14 cellular contexts compared by ENCODE assay signal in genomic region chr5:3601929-3602712, GRCh38. TPM values are rescaled to one million over a fixed set of nuclear protein-coding genes. Genes with fewer than 3 reads are reported as not detected.
A peak's percentile ranks its signal among the peaks of the same experiment; 100 is the strongest.
DNase-seq lines count a peak whose midpoint lies in the region; ATAC-seq and TF ChIP-seq lines count a peak whose summit lies in the region.
"Had no signal": no experiment of that assay in that cellular context is flagged by ENCODE, and none has a peak within 500 bp of the region (broad histone marks: within the 10 kb centered on the region; RNA-seq: fewer than 3 reads in every experiment).

No MANE protein-coding gene starts in this region.

- WGBS in neuronal stem cell (ENCODE audit: extremely low coverage in 2 of 2, insufficient read length in 2 of 2, insufficient replicate concordance in 1 of 2), 2 donors = no CpG with 5 or more reads among the region's 69 CpGs

- DNase-seq in GM13977 (ENCODE audit: low spot score) (peak; percentile 18), left cardiac atrium (no peak), neuronal stem cell (ENCODE audit: low spot score) (no peak), ACHN (no peak), NCI-H1048 (lab: John Stamatoyannopoulos, UW) (no peak)
- no peak for DNase-seq in activated T-helper 1 cell treated with anti-CD3 and anti-CD28 coated beads, Interleukin-12 subunit alpha, Interleukin-12 subunit beta, Interleukin-2, Interleukin-4 antibody, amounts not matched to agents 30 ng/mL and 10 ng/mL and 1 ng/mL, durations not matched to agents 14 hours and 24 hours and 36 hours (ENCODE audit: low spot score)
- DNase-seq: CD4-positive, alpha-beta T cell; GF-D8; IMR-90; NCI-H1436 treated with DMSO at 0.1 percent for 48 hours; NCI-H524 had no signal

- in situ Hi-C loops in GM13977 (cut with MboI; ENCODE audit: low pct_unique_long_range_greater_than_20kb, low sequenced_read_pairs, unreplicated experiment) = no loop called here
- in situ Hi-C loops in ACHN (cut with HindIII; ENCODE audit: low pct_ligation_motif_present, low pct_unique_long_range_greater_than_20kb, low sequenced_read_pairs) = no loop called here

- no peak overlapping the region for H2BK5ac ChIP-seq in neuronal stem cell (ENCODE audit: low read length)

- H3K4me1 Mint-ChIP-seq in activated T-helper 1 cell treated with anti-CD3 and anti-CD28 coated beads, Interleukin-12 subunit alpha, Interleukin-12 subunit beta, Interleukin-2, Interleukin-4 antibody, amounts not matched to agents 30 ng/mL and 10 ng/mL and 1 ng/mL, durations not matched to agents 14 hours and 24 hours and 36 hours (ENCODE audit: low read depth) = no peaks in the 10 kb centered on the region

- H3K18ac ChIP-seq in neuronal stem cell (ENCODE audit: low read length) = peak overlapping the region; percentile 97

- H3K4me3 ChIP-seq in neuronal stem cell (ENCODE audit: low read length in 2 of 2) = peak overlapping the region in 1 of 2 donors; percentile 72

- TF ChIP-seq CTCF in GM13977 (IDR thresholded peaks at IDR 0.05; ENCODE audit: extremely low read depth, insufficient read depth, missing control alignments) = no peak

- peak; percentile 24 to 39 for ATAC-seq in left cardiac atrium
- ATAC-seq in GM18870 (IDR thresholded peaks at IDR 0.05; ENCODE audit: unreplicated experiment) = no peak
- no peak for ATAC-seq in GM21576 (IDR thresholded peaks at IDR 0.05; ENCODE audit: unreplicated experiment)

- H4K91ac ChIP-seq in neuronal stem cell (ENCODE audit: low read depth, low read length, poor library complexity) = no peak overlapping the region

- H3K27ac Mint-ChIP-seq in activated T-helper 1 cell treated with anti-CD3 and anti-CD28 coated beads, Interleukin-12 subunit alpha, Interleukin-12 subunit beta, Interleukin-2, Interleukin-4 antibody, amounts not matched to agents 30 ng/mL and 10 ng/mL and 1 ng/mL, durations not matched to agents 14 hours and 24 hours and 36 hours = peak overlapping the region; percentile 18
- H3K27ac Mint-ChIP-seq: CD4-positive, alpha-beta T cell had no signal

- peak overlapping the region; percentile 84 for H3K9ac ChIP-seq in neuronal stem cell (ENCODE audit: low read depth, low read length, poor library complexity)

- H3K4ac ChIP-seq in neuronal stem cell (ENCODE audit: low read length) = peak overlapping the region; percentile 37

- H2AK5ac ChIP-seq in neuronal stem cell (ENCODE audit: low read depth, low read length) = peak overlapping the region; percentile 90

- H3K23ac ChIP-seq in neuronal stem cell (ENCODE audit: low read depth, low read length, poor library complexity) = peak overlapping the region; percentile 85

- H2BK120ac ChIP-seq in neuronal stem cell (ENCODE audit: low read depth, low read length) = no peak overlapping the region

- H3K27me3 ChIP-seq in neuronal stem cell (ENCODE audit: control insufficient read depth in 3 of 3, insufficient read depth in 3 of 3, low read depth in 1 of 3, low read length in 3 of 3) = peaks cover 0 to 95% (median 36%) of the 10 kb centered on the region in 3 experiments

- H2BK15ac ChIP-seq in neuronal stem cell (ENCODE audit: low read length) = peak overlapping the region; percentile 71

- peaks cover 3 to 44% of the 10 kb centered on the region in 2 donors for H3K9me3 ChIP-seq in neuronal stem cell (replicated peaks in 1 of 2; ENCODE audit: control insufficient read depth in 2 of 2, insufficient read depth in 1 of 2, low read depth in 1 of 2, low read length in 2 of 2)

- H3K9me3 Mint-ChIP-seq in activated T-helper 1 cell treated with anti-CD3 and anti-CD28 coated beads, Interleukin-12 subunit alpha, Interleukin-12 subunit beta, Interleukin-2, Interleukin-4 antibody, amounts not matched to agents 30 ng/mL and 10 ng/mL and 1 ng/mL, durations not matched to agents 14 hours and 24 hours and 36 hours = peaks cover 5% of the 10 kb centered on the region
- H3K9me3 Mint-ChIP-seq: CD4-positive, alpha-beta T cell had no signal

- H3K14ac ChIP-seq in neuronal stem cell (ENCODE audit: low read length) = peak overlapping the region; percentile 82

- peaks cover 0 to 82% of the 10 kb centered on the region in 2 donors for H3K36me3 ChIP-seq in neuronal stem cell (replicated peaks in 1 of 2; ENCODE audit: control insufficient read depth in 2 of 2, insufficient read depth in 2 of 2, low read length in 2 of 2)

- no peak overlapping the region for H2AFZ ChIP-seq in neuronal stem cell (ENCODE audit: low read length)

- no peak overlapping the region for H4K8ac ChIP-seq in neuronal stem cell (ENCODE audit: low read depth, low read length)

- peaks cover 0 to 15% of the 10 kb centered on the region in 2 donors for H3K4me1 ChIP-seq in neuronal stem cell (ENCODE audit: control insufficient read depth in 2 of 2, insufficient read depth in 1 of 2, low read depth in 1 of 2, low read length in 2 of 2)

- H3K4me3 Mint-ChIP-seq in activated T-helper 1 cell treated with anti-CD3 and anti-CD28 coated beads, Interleukin-12 subunit alpha, Interleukin-12 subunit beta, Interleukin-2, Interleukin-4 antibody, amounts not matched to agents 30 ng/mL and 10 ng/mL and 1 ng/mL, durations not matched to agents 14 hours and 24 hours and 36 hours = no peak overlapping the region
- H3K4me3 Mint-ChIP-seq: CD4-positive, alpha-beta T cell had no signal

- H3K36me3 Mint-ChIP-seq in activated T-helper 1 cell treated with anti-CD3 and anti-CD28 coated beads, Interleukin-12 subunit alpha, Interleukin-12 subunit beta, Interleukin-2, Interleukin-4 antibody, amounts not matched to agents 30 ng/mL and 10 ng/mL and 1 ng/mL, durations not matched to agents 14 hours and 24 hours and 36 hours (ENCODE audit: low read depth) = no peaks in the 10 kb centered on the region

- peaks cover 5% of the 10 kb centered on the region for H3K79me1 ChIP-seq in neuronal stem cell (ENCODE audit: low read depth, low read length)

- H3K4me2 ChIP-seq in neuronal stem cell (ENCODE audit: insufficient read depth, low read length, poor library complexity, severe bottlenecking) = peak overlapping the region; percentile 86

- no peak overlapping the region for H3K27ac ChIP-seq in neuronal stem cell (replicated peaks; ENCODE audit: low read length)

- intact Hi-C loops in activated T-helper 1 cell treated with anti-CD3 and anti-CD28 coated beads, Interleukin-12 subunit alpha, Interleukin-12 subunit beta, Interleukin-2, Interleukin-4 antibody, amounts not matched to agents 30 ng/mL and 10 ng/mL and 1 ng/mL, durations not matched to agents 14 hours and 24 hours and 36 hours (cut with micrococcal nuclease) = loop anchor here (10.0 kb wide), 1 partner anchor 487 kb away; no protein-coding TSS in a partner anchor
- intact Hi-C loops in left cardiac atrium (cut with DNase I) = no loop called here

- peak overlapping the region; percentile 97 for H2BK12ac ChIP-seq in neuronal stem cell (ENCODE audit: low read length)

- H3K27me3 Mint-ChIP-seq in activated T-helper 1 cell treated with anti-CD3 and anti-CD28 coated beads, Interleukin-12 subunit alpha, Interleukin-12 subunit beta, Interleukin-2, Interleukin-4 antibody, amounts not matched to agents 30 ng/mL and 10 ng/mL and 1 ng/mL, durations not matched to agents 14 hours and 24 hours and 36 hours (ENCODE audit: insufficient read depth) = peaks cover 68% of the 10 kb centered on the region

RNA-seq across cellular contexts. Expression of gene IRX1, which starts 6.5 kb away (rescaled TPM):
- total RNA-seq in activated T-helper 1 cell treated with anti-CD3 and anti-CD28 coated beads, Interleukin-12 subunit alpha, Interleukin-12 subunit beta, Interleukin-2, Interleukin-4 antibody, amounts not matched to agents 30 ng/mL and 10 ng/mL and 1 ng/mL, durations not matched to agents 14 hours and 24 hours and 36 hours = not detected in 2 replicates
- not detected for total RNA-seq in left cardiac atrium
- polyA plus RNA-seq in neuronal stem cell (2013, experiment 1 of 2) = 2.6 TPM
- polyA plus RNA-seq in neuronal stem cell (2013, experiment 2 of 2) = 2.3 TPM
- total RNA-seq: CD4-positive, alpha-beta T cell; IMR-90; RPMI7951 had no signal
- polyA plus RNA-seq: IMR-90 had no signal

Comparison
In these comparisons a context has a peak if more than half of its experiments do, and no peak if none do; other contexts are left out.
1. ATAC-seq: peak in left cardiac atrium (2 of 2); none in GM18870 (single experiment) and GM21576 (single experiment).